ENCODE assay signal across 11 cellular contexts in the genomic region with DNA sequence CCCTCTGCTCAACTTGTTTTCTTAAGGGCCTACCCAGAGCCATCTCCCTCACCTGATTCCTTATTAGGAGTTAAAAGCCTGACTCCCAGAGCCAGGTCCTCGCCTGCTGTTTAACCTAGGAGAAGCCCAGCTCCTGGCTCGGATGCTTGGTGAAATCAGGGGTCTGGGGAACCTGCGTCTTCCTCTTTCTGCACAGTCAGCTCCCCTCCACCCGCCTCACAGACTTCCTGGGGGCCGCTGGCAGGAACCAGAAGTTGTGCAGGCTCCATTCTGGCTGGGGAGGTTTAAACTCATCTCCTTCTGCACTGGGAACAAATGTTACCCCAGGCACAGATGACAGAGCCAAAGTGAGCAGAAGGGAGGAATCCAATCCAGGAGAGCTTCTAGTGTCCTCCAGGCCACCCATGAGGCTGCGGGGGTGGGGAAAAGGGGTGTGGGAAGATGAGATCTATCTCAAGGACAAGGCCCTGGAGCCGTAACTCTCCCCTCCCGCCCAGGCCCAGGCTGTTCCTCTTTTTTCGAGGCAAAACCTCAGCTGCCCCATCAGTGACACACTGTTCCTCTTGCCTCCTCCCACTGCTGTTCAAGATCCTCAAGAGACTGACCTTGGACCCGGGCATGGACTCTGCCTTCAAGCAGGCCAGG. TPM values are rescaled to one million over a fixed set of nuclear protein-coding genes. Genes with fewer than 3 reads are reported as not detected.
DNase-seq lines count a peak whose midpoint lies in the region; ATAC-seq and TF ChIP-seq lines count a peak whose summit lies in the region.
"Had no signal": no experiment of that assay in that cellular context is flagged by ENCODE, and none has a peak within 500 bp of the region (broad histone marks: within the 10 kb centered on the region; RNA-seq: fewer than 3 reads in every experiment).

No MANE protein-coding gene starts in this region.

- H3K4me1 ChIP-seq in tibial nerve, result peaks cover 0 to 67% (median 7%) of the 10 kb centered on the region in 4 donors

- H3K27me3 ChIP-seq in tibial nerve, result peaks cover 0 to 7% of the 10 kb centered on the region in 2 donors

- H3K9me3 ChIP-seq in tibial nerve, result no peaks in the 10 kb centered on the region

- ATAC-seq in GM21723 (IDR thresholded peaks at IDR 0.05; ENCODE audit: unreplicated experiment), result no peak

- no peak for TF ChIP-seq EP300 in tibial nerve (IDR thresholded peaks at IDR 0.05)

- TF ChIP-seq POLR2A in tibial nerve (IDR thresholded peaks at IDR 0.05), result no peak

- H3K27ac ChIP-seq in tibial nerve, result peak overlapping the region in 2 of 4 donors; percentile 45 to 52

- peak; percentile 93 for DNase-seq in MV-4-11 (lab: John Stamatoyannopoulos, UW)
- DNase-seq in cerebellum (ENCODE audit: low spot score), result peak; percentile 67
- DNase-seq in medulla oblongata (ENCODE audit: extremely low spot score), result peak; percentile 76
- peak; percentile 56 to 72 for DNase-seq in tibial nerve (ENCODE audit: low spot score in 2 of 2)
- DNase-seq in DMS79 (lab: John Stamatoyannopoulos, UW), result no peak
- DNase-seq in NCI-H345 treated with DMSO at 0.1 percent for 48 hours (lab: John Stamatoyannopoulos, UW; ENCODE audit: unreplicated experiment), result no peak
- DNase-seq: activated CD4-positive, CD25-positive, alpha-beta regulatory T cell treated with anti-CD3 and anti-CD28 coated beads, Interleukin-2, amount 50 U/mL, for 72 hours; DND-41; NCI-H146 had no signal

- H3K4me3 ChIP-seq in tibial nerve, result no peak overlapping the region

- H3K36me3 ChIP-seq in tibial nerve, result no peaks in the 10 kb centered on the region

- TF ChIP-seq CTCF in tibial nerve (IDR thresholded peaks at IDR 0.05), result no peak

- WGBS in tibial nerve, 2 donors, result 45 to 55% methylated on average over 10 of the region's 10 CpGs

RNA-seq across cellular contexts. Expression of gene KCNMB1, which starts 31.2 kb away (rescaled TPM):
- total RNA-seq in cerebellum, result 0.09 TPM
- 1 to 10 TPM in 3 of 4 donors, under 1 TPM in 1; 0.22 to 1.8 (median 1.1) TPM for total RNA-seq in tibial nerve
- total RNA-seq: renal cortical epithelial cell had no signal

Comparison
In these comparisons a context has a peak if more than half of its experiments do, and no peak if none do; other contexts are left out.
1. DNase-seq: peak in MV-4-11 (single experiment), cerebellum (single experiment), medulla oblongata (single experiment) and tibial nerve (2 of 2); none in DMS79 (single experiment) and NCI-H345 treated with DMSO at 0.1 percent for 48 hours (single experiment).